Comparison of ENCODE assay signal across 30 cellular contexts in genomic region chr5:66724336-66724735, GRCh38.
"Had no signal": no experiment of that assay in that cellular context is flagged by ENCODE, and none has a peak within 500 bp of the region (broad histone marks: within the 10 kb centered on the region; RNA-seq: fewer than 3 reads in every experiment).

No MANE protein-coding gene starts in this region.

- H3K36me3 ChIP-seq: adrenal gland, breast epithelium, Peyer's patch, SJSA1 had no signal

- H3K4me1 ChIP-seq: adrenal gland, body of pancreas, breast epithelium, Peyer's patch, SJSA1 had no signal

- H3K27ac ChIP-seq: adrenal gland, body of pancreas, breast epithelium, Peyer's patch, SJSA1 had no signal

- DNase-seq: activated CD4-positive, alpha-beta T cell treated with anti-CD3 and anti-CD28 coated beads for 36 hours; activated CD4-positive, alpha-beta T cell treated with anti-CD3 and anti-CD28 coated beads, Interleukin-2, amount 10 ng/mL, durations not matched to agents 7 days and 5 days; activated CD4-positive, alpha-beta T cell treated with anti-CD3 and anti-CD28 coated beads, Interleukin-2, amount 50 U/mL, for 48 hours; activated CD8-positive, alpha-beta T cell treated with anti-CD3 and anti-CD28 coated beads, Interleukin-2, amount 10 ng/mL, durations not matched to agents 7 days and 5 days; activated gamma-delta T cell; activated naive CD4-positive, alpha-beta T cell treated with Interleukin-2 at 50 U/mL for 16 hours; activated naive CD8-positive, alpha-beta T cell treated with anti-CD3 and anti-CD28 coated beads, Interleukin-2, amount 10 ng/mL, durations not matched to agents 7 days and 5 days; activated T-cell treated with anti-CD3 and anti-CD28 coated beads, Interleukin-2, amount 50 U/mL, for 24 hours; adrenal gland; body of pancreas; MV-4-11; NCI-H1092; NCI-H1436 treated with DMSO at 0.1 percent for 48 hours; NCI-H1694 treated with DMSO at 0.1 percent for 48 hours; NCI-H2029; NCI-H2171 treated with DMSO at 0.1 percent for 48 hours; NCI-H2227 treated with DMSO at 0.1 percent for 48 hours; NCI-H446; NCI-H510A treated with DMSO at 0.1 percent for 48 hours; NCI-H774; PC-3; Peyer's patch; RPMI8226; SHP77 treated with DMSO at 0.1 percent for 48 hours; SK-N-SH had no signal

- H3K4me3 ChIP-seq: adrenal gland, body of pancreas, breast epithelium, K562, Peyer's patch, SJSA1 had no signal

- H3K9me3 ChIP-seq: adrenal gland, body of pancreas, breast epithelium, Peyer's patch, SJSA1, SK-N-SH had no signal

- ATAC-seq: activated CD4-positive, alpha-beta T cell treated with anti-CD3 and anti-CD28 coated beads for 36 hours; activated CD4-positive, CD25-positive, alpha-beta regulatory T cell treated with anti-CD3 and anti-CD28 coated beads, Interleukin-2, amount 50 U/mL, for 24 hours; activated CD8-positive, alpha-beta T cell treated with anti-CD3 and anti-CD28 coated beads, Interleukin-2, amount 10 ng/mL, durations not matched to agents 7 days and 5 days; body of pancreas; K562; PC-3; WTC11 had no signal

- H3K27me3 ChIP-seq: adrenal gland, body of pancreas, breast epithelium, Peyer's patch, SJSA1 had no signal
